Comparison of ENCODE assay signal across 12 cellular contexts in genomic region chr20:17538517-17539170, GRCh38. TPM values are rescaled to one million over a fixed set of nuclear protein-coding genes. Genes with fewer than 3 reads are reported as not detected.
DNase-seq lines count a peak whose midpoint lies in the region; ATAC-seq, FAIRE-seq and TF ChIP-seq lines count a peak whose summit lies in the region.
"Had no signal": no experiment of that assay in that cellular context is flagged by ENCODE, and none has a peak within 500 bp of the region (broad histone marks: within the 10 kb centered on the region; RNA-seq: fewer than 3 reads in every experiment).

No MANE protein-coding gene starts in this region.

- H3K4me1 Mint-ChIP-seq in activated CD8-positive, alpha-beta T cell treated with anti-CD3 and anti-CD28 coated beads for 36 hours (ENCODE audit: low read depth): peaks cover 11% of the 10 kb centered on the region
- peaks cover 25% of the 10 kb centered on the region for H3K4me1 Mint-ChIP-seq in activated CD8-positive, alpha-beta T cell treated with anti-CD3 and anti-CD28 coated beads, Interleukin-2, amount 10 ng/mL, durations not matched to agents 7 days and 5 days (ENCODE audit: low read depth)

- POLR2A ChIA-PET in activated CD8-positive, alpha-beta T cell treated with anti-CD3 and anti-CD28 coated beads for 36 hours (lab: Charles Lee): no interaction called here
- POLR2A ChIA-PET in activated CD8-positive, alpha-beta T cell treated with anti-CD3 and anti-CD28 coated beads, Interleukin-2, amount 10 ng/mL, durations not matched to agents 7 days and 5 days (lab: Charles Lee): no interaction called here

- peak in 2 of 4 donors; percentile 52 to 59 for TF ChIP-seq EP300 in sigmoid colon (IDR thresholded peaks at IDR 0.05)

- CTCF ChIA-PET in activated CD8-positive, alpha-beta T cell treated with anti-CD3 and anti-CD28 coated beads for 36 hours (lab: Charles Lee): no interaction called here
- CTCF ChIA-PET in activated CD8-positive, alpha-beta T cell treated with anti-CD3 and anti-CD28 coated beads, Interleukin-2, amount 10 ng/mL, durations not matched to agents 7 days and 5 days (lab: Charles Lee): interaction anchor here (0.8 kb wide), 1 partner anchor 359 kb away, joined by 3 read pairs; no protein-coding TSS in a partner anchor

- no peaks in the 10 kb centered on the region for H3K36me3 ChIP-seq in sigmoid colon
- H3K36me3 ChIP-seq: BE2C had no signal

- no peaks in the 10 kb centered on the region for H3K27me3 ChIP-seq in sigmoid colon

- H3K36me3 Mint-ChIP-seq in activated CD8-positive, alpha-beta T cell treated with anti-CD3 and anti-CD28 coated beads for 36 hours (ENCODE audit: low read depth): no peaks in the 10 kb centered on the region
- no peaks in the 10 kb centered on the region for H3K36me3 Mint-ChIP-seq in activated CD8-positive, alpha-beta T cell treated with anti-CD3 and anti-CD28 coated beads, Interleukin-2, amount 10 ng/mL, durations not matched to agents 7 days and 5 days (ENCODE audit: low read depth)

- DNase-seq in activated CD8-positive, alpha-beta T cell treated with anti-CD3 and anti-CD28 coated beads for 36 hours: peak; percentile 30
- no peak for DNase-seq in activated CD8-positive, alpha-beta T cell treated with anti-CD3 and anti-CD28 coated beads, Interleukin-2, amount 10 ng/mL, durations not matched to agents 7 days and 5 days
- DNase-seq in RPMI8226 (peak; percentile 55), sigmoid colon (no peak), epidermal melanocyte (ENCODE audit: insufficient read length, low spot score) (no peak), iPS-NIHi11 (ENCODE audit: low spot score) (no peak), HTR-8/SVneo (ENCODE audit: insufficient read length, low spot score) (no peak)
- DNase-seq: BE2C, NCI-H748 treated with DMSO at 0.1 percent for 48 hours had no signal

- no peak overlapping the region for H3K27ac Mint-ChIP-seq in activated CD8-positive, alpha-beta T cell treated with anti-CD3 and anti-CD28 coated beads for 36 hours
- no peak overlapping the region for H3K27ac Mint-ChIP-seq in activated CD8-positive, alpha-beta T cell treated with anti-CD3 and anti-CD28 coated beads, Interleukin-2, amount 10 ng/mL, durations not matched to agents 7 days and 5 days

- 48 to 59% methylated on average over 7 of the region's 7 CpGs for WGBS in sigmoid colon, 2 donors

- H3K27ac ChIP-seq in sigmoid colon: peak overlapping the region; percentile 61 to 78 (median 68)
- H3K27ac ChIP-seq: epithelial cell of prostate had no signal

- no peak overlapping the region for H3K4me3 Mint-ChIP-seq in activated CD8-positive, alpha-beta T cell treated with anti-CD3 and anti-CD28 coated beads for 36 hours
- no peak overlapping the region for H3K4me3 Mint-ChIP-seq in activated CD8-positive, alpha-beta T cell treated with anti-CD3 and anti-CD28 coated beads, Interleukin-2, amount 10 ng/mL, durations not matched to agents 7 days and 5 days
- H3K4me3 Mint-ChIP-seq: neural crest cell had no signal

- no peak for TF ChIP-seq CTCF in activated CD8-positive, alpha-beta T cell treated with anti-CD3 and anti-CD28 coated beads for 36 hours (IDR thresholded peaks at IDR 0.05)
- no peak for TF ChIP-seq CTCF in sigmoid colon (IDR thresholded peaks at IDR 0.05)

- H3K4me3 ChIP-seq in sigmoid colon: no peak overlapping the region

- H3K9me3 Mint-ChIP-seq in activated CD8-positive, alpha-beta T cell treated with anti-CD3 and anti-CD28 coated beads for 36 hours: no peaks in the 10 kb centered on the region
- H3K9me3 Mint-ChIP-seq in activated CD8-positive, alpha-beta T cell treated with anti-CD3 and anti-CD28 coated beads, Interleukin-2, amount 10 ng/mL, durations not matched to agents 7 days and 5 days (ENCODE audit: insufficient read depth): no peaks in the 10 kb centered on the region
- H3K9me3 Mint-ChIP-seq: neural crest cell had no signal

- FAIRE-seq in HTR-8/SVneo (lab: Jason Lieb, UNC): no peak

- no peak for TF ChIP-seq POLR2A in sigmoid colon (IDR thresholded peaks at IDR 0.05)

- peaks cover 0 to 67% (median 63%) of the 10 kb centered on the region in 4 donors for H3K4me1 ChIP-seq in sigmoid colon

- peaks cover 16% of the 10 kb centered on the region for H3K27me3 Mint-ChIP-seq in activated CD8-positive, alpha-beta T cell treated with anti-CD3 and anti-CD28 coated beads for 36 hours
- H3K27me3 Mint-ChIP-seq in activated CD8-positive, alpha-beta T cell treated with anti-CD3 and anti-CD28 coated beads, Interleukin-2, amount 10 ng/mL, durations not matched to agents 7 days and 5 days (ENCODE audit: low read depth): peaks cover 18% of the 10 kb centered on the region

- peak; percentile 43 for ATAC-seq in activated CD8-positive, alpha-beta T cell treated with anti-CD3 and anti-CD28 coated beads for 36 hours
- no peak for ATAC-seq in activated CD8-positive, alpha-beta T cell treated with anti-CD3 and anti-CD28 coated beads, Interleukin-2, amount 10 ng/mL, durations not matched to agents 7 days and 5 days
- peak; percentile 81 for ATAC-seq in HG02870 (IDR thresholded peaks at IDR 0.05; ENCODE audit: unreplicated experiment)

- no peaks in the 10 kb centered on the region for H3K9me3 ChIP-seq in sigmoid colon
- H3K9me3 ChIP-seq: BE2C had no signal

- intact Hi-C loops in activated CD8-positive, alpha-beta T cell treated with anti-CD3 and anti-CD28 coated beads for 36 hours (cut with micrococcal nuclease): loop anchor here (10.0 kb wide), 1 partner anchor 356 kb away; no protein-coding TSS in a partner anchor
- intact Hi-C loops in sigmoid colon (cut with DNase I): no loop called here

RNA-seq across cellular contexts. Expression of gene BFSP1, which starts 7.5 kb away (rescaled TPM):
- total RNA-seq in activated CD8-positive, alpha-beta T cell treated with anti-CD3 and anti-CD28 coated beads for 36 hours: under 1 TPM; 0.18 TPM
- under 1 TPM; 0.50 to 0.55 TPM for total RNA-seq in activated CD8-positive, alpha-beta T cell treated with anti-CD3 and anti-CD28 coated beads, Interleukin-2, amount 10 ng/mL, durations not matched to agents 7 days and 5 days
- total RNA-seq in sigmoid colon: 1 to 10 TPM; 1.1 to 3.6 (median 1.5) TPM
- under 1 TPM in 2 of 3 donors, not detected in 1; 0.51 to 0.60 TPM for polyA plus RNA-seq in sigmoid colon

RNA-seq across cellular contexts. Expression of gene DSTN, which starts 31.2 kb away (rescaled TPM):
- 10 to 100 TPM; 55.5 to 56.4 TPM for total RNA-seq in activated CD8-positive, alpha-beta T cell treated with anti-CD3 and anti-CD28 coated beads for 36 hours
- total RNA-seq in activated CD8-positive, alpha-beta T cell treated with anti-CD3 and anti-CD28 coated beads, Interleukin-2, amount 10 ng/mL, durations not matched to agents 7 days and 5 days: 10 to 100 TPM; 59.0 to 63.6 TPM
- total RNA-seq in sigmoid colon: 1,000 to 10,000 TPM; 1,872 to 2,237 (median 1,948) TPM
- polyA plus RNA-seq in sigmoid colon: 100 to 1,000 TPM; 429 to 672 (median 586) TPM

Comparison
In these comparisons a context has a peak if more than half of its experiments do, and no peak if none do; other contexts are left out.
1. DNase-seq: peak in activated CD8-positive, alpha-beta T cell treated with anti-CD3 and anti-CD28 coated beads for 36 hours (single experiment) and RPMI8226 (single experiment); none in activated CD8-positive, alpha-beta T cell treated with anti-CD3 and anti-CD28 coated beads, Interleukin-2, amount 10 ng/mL, durations not matched to agents 7 days and 5 days (single experiment), sigmoid colon (single experiment), epidermal melanocyte (single experiment), iPS-NIHi11 (single experiment) and HTR-8/SVneo (single experiment).
2. RNA of gene DSTN, which starts 31.2 kb away (total RNA-seq): 1,872 to 2,237 TPM in sigmoid colon; 59.0 to 63.6 TPM in activated CD8-positive, alpha-beta T cell treated with anti-CD3 and anti-CD28 coated beads, Interleukin-2, amount 10 ng/mL, durations not matched to agents 7 days and 5 days and 55.5 to 56.4 TPM in activated CD8-positive, alpha-beta T cell treated with anti-CD3 and anti-CD28 coated beads for 36 hours; every median in the first group is over 10 times any median in the second.